ENCODE assay signal across 1 cellular context in genomic region chr19:42401365-42402303, GRCh38.
TF ChIP-seq lines count a peak whose summit lies in the region.

No MANE protein-coding gene starts in this region.

TF ChIP-seq in WTC11, 78 proteins besides CTCF, POLR2A, EP300 and RAD21 (continued from another document):
- TF ChIP-seq PRDM15 (CRISPR knock-in tag; IDR thresholded peaks at IDR 0.05) (peak; percentile 96), PREB (CRISPR knock-in tag; IDR thresholded peaks at IDR 0.05; ENCODE audit: borderline replicate concordance) (no peak), E2F4 (CRISPR knock-in tag; IDR thresholded peaks at IDR 0.05; ENCODE audit: borderline replicate concordance, low read depth) (no peak), SMAD4 (CRISPR knock-in tag; IDR thresholded peaks at IDR 0.05) (no peak), ESRRA (CRISPR knock-in tag; IDR thresholded peaks at IDR 0.05; ENCODE audit: borderline replicate concordance) (no peak), ZBTB21 (CRISPR knock-in tag; IDR thresholded peaks at IDR 0.05; ENCODE audit: borderline replicate concordance) (peak; percentile 88; the same call in 1 of the 2 replicates), USF2 (CRISPR knock-in tag; IDR thresholded peaks at IDR 0.05) (peak; percentile 35; the same call in 1 of the 2 replicates), OVOL2 (CRISPR knock-in tag; IDR thresholded peaks at IDR 0.05; ENCODE audit: borderline replicate concordance) (no peak), ZBTB43 (CRISPR knock-in tag; IDR thresholded peaks at IDR 0.05) (no peak), NR3C1 (CRISPR knock-in tag; conservative IDR thresholded peaks at IDR 0.05; ENCODE audit: low read depth) (no peak), ATF3 (CRISPR knock-in tag; conservative IDR thresholded peaks at IDR 0.05) (no peak), RORB (CRISPR knock-in tag; IDR thresholded peaks at IDR 0.05) (no peak), ZNF138 (CRISPR knock-in tag; conservative IDR thresholded peaks at IDR 0.05) (peak; percentile 84), ARID4B (CRISPR knock-in tag; IDR thresholded peaks at IDR 0.05; ENCODE audit: borderline replicate concordance) (0 out of 2 replicates have a peak, but pooled peaks have one; percentile 39), ZNF121 (CRISPR knock-in tag; IDR thresholded peaks at IDR 0.05) (no peak), ELF4 (CRISPR knock-in tag; IDR thresholded peaks at IDR 0.05; ENCODE audit: low read depth) (no peak), AFF4 (CRISPR knock-in tag; IDR thresholded peaks at IDR 0.05; ENCODE audit: borderline replicate concordance) (no peak), TEAD1 (CRISPR knock-in tag; IDR thresholded peaks at IDR 0.05) (no peak), ERG (CRISPR knock-in tag; IDR thresholded peaks at IDR 0.05) (no peak), FOXP4 (CRISPR knock-in tag; IDR thresholded peaks at IDR 0.05) (peak; percentile 88; the same call in 1 of the 2 replicates), ZSCAN18 (CRISPR knock-in tag; IDR thresholded peaks at IDR 0.05) (no peak), USF1 (CRISPR knock-in tag; IDR thresholded peaks at IDR 0.05) (no peak), CREM (CRISPR knock-in tag; IDR thresholded peaks at IDR 0.05) (no peak), FOXP1 (CRISPR knock-in tag; IDR thresholded peaks at IDR 0.05; ENCODE audit: borderline replicate concordance) (peak; percentile 36; the same call in 1 of the 2 replicates), NR1H2 (CRISPR knock-in tag; IDR thresholded peaks at IDR 0.05) (no peak), JAZF1 (CRISPR knock-in tag; IDR thresholded peaks at IDR 0.05) (no peak), KAT7 (CRISPR knock-in tag; IDR thresholded peaks at IDR 0.05; ENCODE audit: borderline replicate concordance) (no peak)
TF ChIP-seq in WTC11: peak in this region for 17.
